In genomic region chr3:15859507-15860013, GRCh38 we compare ENCODE assay signal across 1 cellular context.
TF ChIP-seq lines count a peak whose summit lies in the region.

No MANE protein-coding gene starts in this region.

TF ChIP-seq in H1, 55 proteins besides CTCF, POLR2A, EP300 and RAD21 (continued from another document):
- TF ChIP-seq, protein P1, sequence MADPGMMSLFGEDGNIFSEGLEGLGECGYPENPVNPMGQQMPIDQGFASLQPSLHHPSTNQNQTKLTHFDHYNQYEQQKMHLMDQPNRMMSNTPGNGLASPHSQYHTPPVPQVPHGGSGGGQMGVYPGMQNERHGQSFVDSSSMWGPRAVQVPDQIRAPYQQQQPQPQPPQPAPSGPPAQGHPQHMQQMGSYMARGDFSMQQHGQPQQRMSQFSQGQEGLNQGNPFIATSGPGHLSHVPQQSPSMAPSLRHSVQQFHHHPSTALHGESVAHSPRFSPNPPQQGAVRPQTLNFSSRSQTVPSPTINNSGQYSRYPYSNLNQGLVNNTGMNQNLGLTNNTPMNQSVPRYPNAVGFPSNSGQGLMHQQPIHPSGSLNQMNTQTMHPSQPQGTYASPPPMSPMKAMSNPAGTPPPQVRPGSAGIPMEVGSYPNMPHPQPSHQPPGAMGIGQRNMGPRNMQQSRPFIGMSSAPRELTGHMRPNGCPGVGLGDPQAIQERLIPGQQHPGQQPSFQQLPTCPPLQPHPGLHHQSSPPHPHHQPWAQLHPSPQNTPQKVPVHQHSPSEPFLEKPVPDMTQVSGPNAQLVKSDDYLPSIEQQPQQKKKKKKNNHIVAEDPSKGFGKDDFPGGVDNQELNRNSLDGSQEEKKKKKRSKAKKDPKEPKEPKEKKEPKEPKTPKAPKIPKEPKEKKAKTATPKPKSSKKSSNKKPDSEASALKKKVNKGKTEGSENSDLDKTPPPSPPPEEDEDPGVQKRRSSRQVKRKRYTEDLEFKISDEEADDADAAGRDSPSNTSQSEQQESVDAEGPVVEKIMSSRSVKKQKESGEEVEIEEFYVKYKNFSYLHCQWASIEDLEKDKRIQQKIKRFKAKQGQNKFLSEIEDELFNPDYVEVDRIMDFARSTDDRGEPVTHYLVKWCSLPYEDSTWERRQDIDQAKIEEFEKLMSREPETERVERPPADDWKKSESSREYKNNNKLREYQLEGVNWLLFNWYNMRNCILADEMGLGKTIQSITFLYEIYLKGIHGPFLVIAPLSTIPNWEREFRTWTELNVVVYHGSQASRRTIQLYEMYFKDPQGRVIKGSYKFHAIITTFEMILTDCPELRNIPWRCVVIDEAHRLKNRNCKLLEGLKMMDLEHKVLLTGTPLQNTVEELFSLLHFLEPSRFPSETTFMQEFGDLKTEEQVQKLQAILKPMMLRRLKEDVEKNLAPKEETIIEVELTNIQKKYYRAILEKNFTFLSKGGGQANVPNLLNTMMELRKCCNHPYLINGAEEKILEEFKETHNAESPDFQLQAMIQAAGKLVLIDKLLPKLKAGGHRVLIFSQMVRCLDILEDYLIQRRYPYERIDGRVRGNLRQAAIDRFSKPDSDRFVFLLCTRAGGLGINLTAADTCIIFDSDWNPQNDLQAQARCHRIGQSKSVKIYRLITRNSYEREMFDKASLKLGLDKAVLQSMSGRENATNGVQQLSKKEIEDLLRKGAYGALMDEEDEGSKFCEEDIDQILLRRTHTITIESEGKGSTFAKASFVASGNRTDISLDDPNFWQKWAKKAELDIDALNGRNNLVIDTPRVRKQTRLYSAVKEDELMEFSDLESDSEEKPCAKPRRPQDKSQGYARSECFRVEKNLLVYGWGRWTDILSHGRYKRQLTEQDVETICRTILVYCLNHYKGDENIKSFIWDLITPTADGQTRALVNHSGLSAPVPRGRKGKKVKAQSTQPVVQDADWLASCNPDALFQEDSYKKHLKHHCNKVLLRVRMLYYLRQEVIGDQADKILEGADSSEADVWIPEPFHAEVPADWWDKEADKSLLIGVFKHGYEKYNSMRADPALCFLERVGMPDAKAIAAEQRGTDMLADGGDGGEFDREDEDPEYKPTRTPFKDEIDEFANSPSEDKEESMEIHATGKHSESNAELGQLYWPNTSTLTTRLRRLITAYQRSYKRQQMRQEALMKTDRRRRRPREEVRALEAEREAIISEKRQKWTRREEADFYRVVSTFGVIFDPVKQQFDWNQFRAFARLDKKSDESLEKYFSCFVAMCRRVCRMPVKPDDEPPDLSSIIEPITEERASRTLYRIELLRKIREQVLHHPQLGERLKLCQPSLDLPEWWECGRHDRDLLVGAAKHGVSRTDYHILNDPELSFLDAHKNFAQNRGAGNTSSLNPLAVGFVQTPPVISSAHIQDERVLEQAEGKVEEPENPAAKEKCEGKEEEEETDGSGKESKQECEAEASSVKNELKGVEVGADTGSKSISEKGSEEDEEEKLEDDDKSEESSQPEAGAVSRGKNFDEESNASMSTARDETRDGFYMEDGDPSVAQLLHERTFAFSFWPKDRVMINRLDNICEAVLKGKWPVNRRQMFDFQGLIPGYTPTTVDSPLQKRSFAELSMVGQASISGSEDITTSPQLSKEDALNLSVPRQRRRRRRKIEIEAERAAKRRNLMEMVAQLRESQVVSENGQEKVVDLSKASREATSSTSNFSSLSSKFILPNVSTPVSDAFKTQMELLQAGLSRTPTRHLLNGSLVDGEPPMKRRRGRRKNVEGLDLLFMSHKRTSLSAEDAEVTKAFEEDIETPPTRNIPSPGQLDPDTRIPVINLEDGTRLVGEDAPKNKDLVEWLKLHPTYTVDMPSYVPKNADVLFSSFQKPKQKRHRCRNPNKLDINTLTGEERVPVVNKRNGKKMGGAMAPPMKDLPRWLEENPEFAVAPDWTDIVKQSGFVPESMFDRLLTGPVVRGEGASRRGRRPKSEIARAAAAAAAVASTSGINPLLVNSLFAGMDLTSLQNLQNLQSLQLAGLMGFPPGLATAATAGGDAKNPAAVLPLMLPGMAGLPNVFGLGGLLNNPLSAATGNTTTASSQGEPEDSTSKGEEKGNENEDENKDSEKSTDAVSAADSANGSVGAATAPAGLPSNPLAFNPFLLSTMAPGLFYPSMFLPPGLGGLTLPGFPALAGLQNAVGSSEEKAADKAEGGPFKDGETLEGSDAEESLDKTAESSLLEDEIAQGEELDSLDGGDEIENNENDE (IDR thresholded peaks at IDR 0.05; ENCODE audit: insufficient replicate concordance, low read length): no peak
- TF ChIP-seq SP4 (IDR thresholded peaks at IDR 0.05; ENCODE audit: low read length): no peak
- TF ChIP-seq ASH2L (IDR thresholded peaks at IDR 0.05; ENCODE audit: low read length): peak; percentile 16
- peak; percentile 38 for TF ChIP-seq TAF7 (optimal IDR thresholded peaks at IDR 0.05; ENCODE audit: borderline replicate concordance, low read depth, low read length)
- TF ChIP-seq KDM4A (IDR thresholded peaks at IDR 0.05; ENCODE audit: low read depth, low read length, severe bottlenecking): peak; percentile 20
- no peak for TF ChIP-seq MAFK (IDR thresholded peaks at IDR 0.05; ENCODE audit: low read depth, low read length)
- peak; percentile 65 for TF ChIP-seq PHF8 (conservative IDR thresholded peaks at IDR 0.05; ENCODE audit: low read depth, low read length)
- TF ChIP-seq SAP30 (IDR thresholded peaks at IDR 0.05; ENCODE audit: insufficient read depth, insufficient replicate concordance, low read length): no peak
- no peak for TF ChIP-seq EGR1 (IDR thresholded peaks at IDR 0.05; ENCODE audit: borderline replicate concordance, low read depth, low read length)
